In genomic region chr9:19151425-19152159, GRCh38 we compare ENCODE assay signal across 1 cellular context.
TF ChIP-seq lines count a peak whose summit lies in the region.

No MANE protein-coding gene starts in this region.

TF ChIP-seq in liver, 16 proteins besides CTCF, POLR2A, EP300 and RAD21 (continued from another document):
- TF ChIP-seq REST (IDR thresholded peaks at IDR 0.05) (peak; percentile 50), YY1 (IDR thresholded peaks at IDR 0.05) (peak; percentile 88), RXRA (IDR thresholded peaks at IDR 0.05) (peak; percentile 98), FOXA2 (IDR thresholded peaks at IDR 0.05) (peak; percentile 63), ZBTB33 (IDR thresholded peaks at IDR 0.05) (no peak), HNF4G (IDR thresholded peaks at IDR 0.05) (peak; percentile 94), GABPA (IDR thresholded peaks at IDR 0.05 in 1 of 2, conservative IDR thresholded peaks at IDR 0.05 in 1 of 2) (peak in 1 of 2 donors; percentile 32), JUND (IDR thresholded peaks at IDR 0.05) (peak; percentile 89 to 91), EGR1 (IDR thresholded peaks at IDR 0.05; ENCODE audit: low read depth in 2 of 2) (peak; percentile 71 to 94)
- TF ChIP-seq, protein P1, sequence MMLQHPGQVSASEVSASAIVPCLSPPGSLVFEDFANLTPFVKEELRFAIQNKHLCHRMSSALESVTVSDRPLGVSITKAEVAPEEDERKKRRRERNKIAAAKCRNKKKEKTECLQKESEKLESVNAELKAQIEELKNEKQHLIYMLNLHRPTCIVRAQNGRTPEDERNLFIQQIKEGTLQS (IDR thresholded peaks at IDR 0.05) = peak; percentile 69
- TF ChIP-seq, protein P2, sequence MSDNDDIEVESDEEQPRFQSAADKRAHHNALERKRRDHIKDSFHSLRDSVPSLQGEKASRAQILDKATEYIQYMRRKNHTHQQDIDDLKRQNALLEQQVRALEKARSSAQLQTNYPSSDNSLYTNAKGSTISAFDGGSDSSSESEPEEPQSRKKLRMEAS (IDR thresholded peaks at IDR 0.05) = peak; percentile 53
